14 cellular contexts compared by ENCODE assay signal in genomic region chr2:241015439-241015838, GRCh38.
"Had no signal": no experiment of that assay in that cellular context is flagged by ENCODE, and none has a peak within 500 bp of the region (broad histone marks: within the 10 kb centered on the region; RNA-seq: fewer than 3 reads in every experiment).

No MANE protein-coding gene starts in this region.

- H3K4me1 Mint-ChIP-seq: activated B cell treated with CpG ODN at 0.5 μM for 24 hours, naive B cell had no signal

- H3K27me3 Mint-ChIP-seq: activated B cell treated with CpG ODN at 0.5 μM for 24 hours; activated naive CD8-positive, alpha-beta T cell treated with anti-CD3 and anti-CD28 coated beads, Interleukin-2, amount 50 U/mL, for 24 hours; stimulated activated naive CD8-positive, alpha-beta T cell treated with anti-CD3 and anti-CD28 coated beads, Interleukin-15, amount 100 ng/mL, for 72 hours had no signal

- H3K27me3 ChIP-seq: gastrocnemius medialis had no signal

- DNase-seq: activated B cell treated with CpG ODN at 0.5 μM for 24 hours; activated CD4-positive, alpha-beta T cell treated with anti-CD3 and anti-CD28 coated beads, Interleukin-2, amount 50 U/mL, for 1 hour; activated naive CD4-positive, alpha-beta T cell treated with Interleukin-2 at 50 U/mL for 16 hours; activated naive CD8-positive, alpha-beta T cell treated with anti-CD3 and anti-CD28 coated beads, Interleukin-2, amount 50 U/mL, for 24 hours; gastrocnemius medialis; lower lobe of right lung; midbrain; naive B cell; SHP77 treated with DMSO at 0.1 percent for 48 hours; stimulated activated CD4-positive, alpha-beta T cell treated with anti-CD3 and anti-CD28 coated beads, Interleukin-4, amount 100 ng/mL, for 1 hour; stimulated activated naive CD8-positive, alpha-beta T cell treated with anti-CD3 and anti-CD28 coated beads, Interleukin-15, amount 100 ng/mL, for 72 hours had no signal

- H3K36me3 ChIP-seq: gastrocnemius medialis, lower lobe of right lung had no signal

- H3K36me3 Mint-ChIP-seq: naive B cell had no signal

- H3K9me3 Mint-ChIP-seq: activated B cell treated with CpG ODN at 0.5 μM for 24 hours; activated naive CD8-positive, alpha-beta T cell treated with anti-CD3 and anti-CD28 coated beads, Interleukin-2, amount 50 U/mL, for 24 hours; activated T-helper 1 cell treated with anti-CD3 and anti-CD28 coated beads, Interleukin-12 subunit alpha, Interleukin-12 subunit beta, Interleukin-2, Interleukin-4 antibody, amounts not matched to agents 30 ng/mL and 10 ng/mL and 1 ng/mL, durations not matched to agents 14 hours and 24 hours and 36 hours; naive B cell; stimulated activated naive CD8-positive, alpha-beta T cell treated with anti-CD3 and anti-CD28 coated beads, Interleukin-15, amount 100 ng/mL, for 72 hours; T-helper 1 cell treated with Interleukin-12 subunit alpha and Interleukin-12 subunit beta and Interleukin-4 antibody, amounts not matched to agents 30 μg/mL and 1 μg/mL, for 36 hours had no signal

- H3K4me3 Mint-ChIP-seq: activated B cell treated with CpG ODN at 0.5 μM for 24 hours; activated naive CD8-positive, alpha-beta T cell treated with anti-CD3 and anti-CD28 coated beads, Interleukin-2, amount 50 U/mL, for 24 hours; activated T-helper 1 cell treated with anti-CD3 and anti-CD28 coated beads, Interleukin-12 subunit alpha, Interleukin-12 subunit beta, Interleukin-2, Interleukin-4 antibody, amounts not matched to agents 30 ng/mL and 10 ng/mL and 1 ng/mL, durations not matched to agents 14 hours and 24 hours and 36 hours; naive B cell; stimulated activated naive CD8-positive, alpha-beta T cell treated with anti-CD3 and anti-CD28 coated beads, Interleukin-15, amount 100 ng/mL, for 72 hours; T-helper 1 cell treated with Interleukin-12 subunit alpha and Interleukin-12 subunit beta and Interleukin-4 antibody, amounts not matched to agents 30 μg/mL and 1 μg/mL, for 36 hours had no signal

- H3K9me3 ChIP-seq: gastrocnemius medialis, lower lobe of right lung, psoas muscle had no signal

- H3K27ac Mint-ChIP-seq: activated B cell treated with CpG ODN at 0.5 μM for 24 hours; activated naive CD8-positive, alpha-beta T cell treated with anti-CD3 and anti-CD28 coated beads, Interleukin-2, amount 50 U/mL, for 24 hours; activated T-helper 1 cell treated with anti-CD3 and anti-CD28 coated beads, Interleukin-12 subunit alpha, Interleukin-12 subunit beta, Interleukin-2, Interleukin-4 antibody, amounts not matched to agents 30 ng/mL and 10 ng/mL and 1 ng/mL, durations not matched to agents 14 hours and 24 hours and 36 hours; naive B cell; stimulated activated naive CD8-positive, alpha-beta T cell treated with anti-CD3 and anti-CD28 coated beads, Interleukin-15, amount 100 ng/mL, for 72 hours; T-helper 1 cell treated with Interleukin-12 subunit alpha and Interleukin-12 subunit beta and Interleukin-4 antibody, amounts not matched to agents 30 μg/mL and 1 μg/mL, for 36 hours had no signal

- H3K4me3 ChIP-seq: gastrocnemius medialis, lower lobe of right lung, psoas muscle had no signal

- ATAC-seq: activated naive CD8-positive, alpha-beta T cell treated with anti-CD3 and anti-CD28 coated beads, Interleukin-2, amount 50 U/mL, for 24 hours; gastrocnemius medialis; lower lobe of right lung; psoas muscle; stimulated activated naive CD8-positive, alpha-beta T cell treated with anti-CD3 and anti-CD28 coated beads, Interleukin-15, amount 100 ng/mL, for 72 hours had no signal

- H3K27ac ChIP-seq: gastrocnemius medialis, lower lobe of right lung, psoas muscle had no signal
